21 cellular contexts compared by ENCODE assay signal in genomic region chrX:108731144-108731543, GRCh38. TPM values are rescaled to one million over a fixed set of nuclear protein-coding genes. Genes with fewer than 3 reads are reported as not detected.
DNase-seq lines count a peak whose midpoint lies in the region; ATAC-seq and TF ChIP-seq lines count a peak whose summit lies in the region.
"Had no signal": no experiment of that assay in that cellular context is flagged by ENCODE, and none has a peak within 500 bp of the region (broad histone marks: within the 10 kb centered on the region; RNA-seq: fewer than 3 reads in every experiment).

No MANE protein-coding gene starts in this region.

- H3K9me3 ChIP-seq in HEK293 (ENCODE audit: control insufficient read depth, insufficient read depth, low read depth, low read length) (no peaks in the 10 kb centered on the region), iPS-20b (ENCODE audit: insufficient read depth, low read depth, low read length) (no peaks in the 10 kb centered on the region)
- H3K9me3 ChIP-seq: Caco-2, SJSA1 had no signal

- no peak overlapping the region for H3K4me3 ChIP-seq in HEK293 (ENCODE audit: low read depth, low read length)
- peak overlapping the region; percentile 72 for H3K4me3 ChIP-seq in iPS-20b (ENCODE audit: low read length)
- H3K4me3 ChIP-seq: BLaER1 treated with 17β-estradiol and CSF1 and Interleukin-3, amounts not matched to agents 10 nM and 100 nM; SJSA1 had no signal

- CTCF ChIA-PET in HEK293 (lab: Yijun Ruan, JAX) = no interaction called here

- H3K4me1 ChIP-seq in HEK293 (ENCODE audit: control insufficient read depth, insufficient read depth, low read length) = no peaks in the 10 kb centered on the region
- peaks cover 18% of the 10 kb centered on the region; the same call in 1 of the 2 replicates for H3K4me1 ChIP-seq in iPS-20b (ENCODE audit: insufficient read depth, low read length)
- H3K4me1 ChIP-seq: BLaER1 treated with 17β-estradiol and CSF1 and Interleukin-3, amounts not matched to agents 10 nM and 100 nM; Caco-2; SJSA1 had no signal

- H3K27ac ChIP-seq in HEK293 (ENCODE audit: extremely low read depth, low read depth, low read length) (peak overlapping the region; percentile 51), iPS-20b (ENCODE audit: low read length) (no peak overlapping the region)
- H3K27ac ChIP-seq: BLaER1 treated with 17β-estradiol and CSF1 and Interleukin-3, amounts not matched to agents 10 nM and 100 nM; SJSA1 had no signal

- POLR2A ChIA-PET in HEK293 (lab: Yijun Ruan, JAX) = no interaction called here

- peaks cover 0 to 13% (median 2%) of the 10 kb centered on the region in 5 experiments for H3K9me3 Mint-ChIP-seq in brain

- peak overlapping the region in 1 of 5 experiments; percentile 45 for H3K27ac Mint-ChIP-seq in brain
- H3K27ac Mint-ChIP-seq: CD4-positive, alpha-beta memory T cell had no signal

- in situ Hi-C loops in ACHN (cut with HindIII; ENCODE audit: low pct_ligation_motif_present, low pct_unique_long_range_greater_than_20kb, low sequenced_read_pairs) = no loop called here

- H3K27me3 ChIP-seq in iPS-20b (ENCODE audit: insufficient read depth, low read length) = peaks cover 50% of the 10 kb centered on the region

- TF ChIP-seq CTCF in HEK293 (tag by site-specific recombination; IDR thresholded peaks at IDR 0.05) = no peak
- TF ChIP-seq CTCF in brain (conservative IDR thresholded peaks at IDR 0.05) = no peak

- peak; percentile 32 for DNase-seq in retina
- DNase-seq in ACHN = no peak
- DNase-seq in hepatic stellate cell (ENCODE audit: low spot score) = no peak
- no peak for DNase-seq in activated gamma-delta T cell (lab: John Stamatoyannopoulos, UW)
- DNase-seq: Caco-2; CD4-positive, alpha-beta memory T cell; DND-41; GOT3; KG1; NCI-H1105; NCI-H2029 treated with DMSO at 0.1 percent for 48 hours; NCI-H2171 treated with DMSO at 0.1 percent for 48 hours; NCI-H524 treated with DMSO at 0.1 percent for 48 hours; NCI-H82 had no signal

- H3K36me3 Mint-ChIP-seq in brain = no peaks in the 10 kb centered on the region
- H3K36me3 Mint-ChIP-seq: CD4-positive, alpha-beta memory T cell had no signal

- peaks cover 21 to 80% of the 10 kb centered on the region in 2 experiments; a peak in 2 of 3 replicates for H3K36me3 ChIP-seq in HEK293 (ENCODE audit: control insufficient read depth in 2 of 2, insufficient read depth in 1 of 2, low read length in 2 of 2)
- H3K36me3 ChIP-seq in iPS-20b (ENCODE audit: insufficient read depth, low read depth, low read length) = no peaks in the 10 kb centered on the region
- H3K36me3 ChIP-seq: BLaER1 treated with 17β-estradiol and CSF1 and Interleukin-3, amounts not matched to agents 10 nM and 100 nM; SJSA1 had no signal

- peaks cover 16% of the 10 kb centered on the region for H3K4me1 Mint-ChIP-seq in brain
- H3K4me1 Mint-ChIP-seq: CD4-positive, alpha-beta memory T cell had no signal

- no peak for ATAC-seq in GM18867 (IDR thresholded peaks at IDR 0.05; ENCODE audit: unreplicated experiment)
- ATAC-seq: Right ventricle myocardium inferior had no signal

- no peak overlapping the region for H3K9ac ChIP-seq in iPS-20b (ENCODE audit: low read depth, low read length)
- H3K9ac ChIP-seq: BLaER1 treated with 17β-estradiol and CSF1 and Interleukin-3, amounts not matched to agents 10 nM and 100 nM had no signal

- peak overlapping the region in 3 of 5 experiments; percentile 30 to 92 (median 85) for H3K4me3 Mint-ChIP-seq in brain
- H3K4me3 Mint-ChIP-seq: CD4-positive, alpha-beta memory T cell had no signal

- H3K27me3 Mint-ChIP-seq in brain = peaks cover 75% of the 10 kb centered on the region

TF ChIP-seq in HEK293, 187 proteins besides CTCF, POLR2A, EP300 and RAD21:
- TF ChIP-seq ZNF19 (tag by site-specific recombination; IDR thresholded peaks at IDR 0.05; ENCODE audit: low read depth) = no peak
- TF ChIP-seq ZFHX2 (tag by site-specific recombination; conservative IDR thresholded peaks at IDR 0.05) = no peak
- TF ChIP-seq ZSCAN5A (tag by site-specific recombination; IDR thresholded peaks at IDR 0.05) = no peak
- TF ChIP-seq ZNF274 (IDR thresholded peaks at IDR 0.05; ENCODE audit: low read length) = no peak
- no peak for TF ChIP-seq ZNF274 (tag by site-specific recombination; IDR thresholded peaks at IDR 0.05; ENCODE audit: borderline replicate concordance)
- TF ChIP-seq ZNF529 (tag by site-specific recombination; IDR thresholded peaks at IDR 0.05; ENCODE audit: insufficient replicate concordance) = no peak
- TF ChIP-seq TCF7L2 (IDR thresholded peaks at IDR 0.05; ENCODE audit: borderline replicate concordance, low read depth, low read length) = peak; percentile 15; the same call in 1 of the 2 replicates
- peak; percentile 84 for TF ChIP-seq ZBTB17 (tag by site-specific recombination; IDR thresholded peaks at IDR 0.05)
- peak; percentile 26; the same call in 1 of the 2 replicates for TF ChIP-seq IKZF3 (tag by site-specific recombination; IDR thresholded peaks at IDR 0.05)

RNA-seq across cellular contexts. Expression of gene IRS4, which starts 5.2 kb away (rescaled TPM):
- polyA plus RNA-seq in brain (ENCODE audit: insufficient read depth, low read depth, low replicate concordance) = not detected
- polyA plus RNA-seq: CD4-positive, alpha-beta memory T cell had no signal
